ENCODE assay signal across 8 cellular contexts in genomic region chr6:26016326-26017275, GRCh38. TPM values are rescaled to one million over a fixed set of nuclear protein-coding genes. Genes with fewer than 3 reads are reported as not detected.
A peak's percentile ranks its signal among the peaks of the same experiment; 100 is the strongest.
DNase-seq lines count a peak whose midpoint lies in the region; ATAC-seq and TF ChIP-seq lines count a peak whose summit lies in the region.

No MANE protein-coding gene starts in this region.

- peak in 1 of 2 donors; percentile 76 for TF ChIP-seq POLR2A in thyroid gland (IDR thresholded peaks at IDR 0.05)

- TF ChIP-seq CTCF in left lung (IDR thresholded peaks at IDR 0.05) (no peak), thyroid gland (IDR thresholded peaks at IDR 0.05) (no peak)

- H3K9me3 Mint-ChIP-seq in activated CD4-positive, alpha-beta T cell treated with anti-CD3 and anti-CD28 coated beads, Interleukin-2, amount 10 ng/mL, durations not matched to agents 24 days and 14 days, result no peaks in the 10 kb centered on the region
- H3K9me3 Mint-ChIP-seq in central memory CD8-positive, alpha-beta T cell, result no peaks in the 10 kb centered on the region

- H3K4me1 Mint-ChIP-seq in activated CD4-positive, alpha-beta T cell treated with anti-CD3 and anti-CD28 coated beads, Interleukin-2, amount 10 ng/mL, durations not matched to agents 24 days and 14 days, result peaks cover 13% of the 10 kb centered on the region
- H3K4me1 Mint-ChIP-seq in central memory CD8-positive, alpha-beta T cell, result peaks cover 8% of the 10 kb centered on the region

- H3K4me1 ChIP-seq in left lung (no peaks in the 10 kb centered on the region), thyroid gland (peaks cover 0 to 11% of the 10 kb centered on the region in 2 donors)

- H3K4me3 Mint-ChIP-seq in activated CD4-positive, alpha-beta T cell treated with anti-CD3 and anti-CD28 coated beads, Interleukin-2, amount 10 ng/mL, durations not matched to agents 24 days and 14 days, result peak overlapping the region; percentile 86
- H3K4me3 Mint-ChIP-seq in central memory CD8-positive, alpha-beta T cell, result peak overlapping the region; percentile 51

- DNase-seq in activated CD4-positive, alpha-beta T cell treated with anti-CD3 and anti-CD28 coated beads, Interleukin-2, amount 10 ng/mL, durations not matched to agents 24 days and 14 days, result no peak
- DNase-seq in activated CD4-positive, alpha-beta T cell treated with anti-CD3 and anti-CD28 coated beads for 48 hours, result no peak
- no peak for DNase-seq in central memory CD8-positive, alpha-beta T cell (ENCODE audit: low spot score in 2 of 2)
- DNase-seq in left lung (peak; percentile 50 to 76), thyroid gland (peak; percentile 77 to 83)

- H3K36me3 ChIP-seq in left lung (no peaks in the 10 kb centered on the region), thyroid gland (no peaks in the 10 kb centered on the region)

- H3K9me3 ChIP-seq in left lung (no peaks in the 10 kb centered on the region), thyroid gland (no peaks in the 10 kb centered on the region)

- 21 to 25% methylated on average over 33 of the region's 33 CpGs for WGBS in thyroid gland, 2 donors

- ATAC-seq in central memory CD8-positive, alpha-beta T cell (replicated peaks; ENCODE audit: extremely low read depth, poor library complexity, severe bottlenecking), result no peak
- ATAC-seq in left lung (no peak), HG02970 (IDR thresholded peaks at IDR 0.05; ENCODE audit: low FRiP score, unreplicated experiment) (no peak), HG02973 (IDR thresholded peaks at IDR 0.05; ENCODE audit: unreplicated experiment) (no peak)
- ATAC-seq in activated CD4-positive, CD25-positive, alpha-beta regulatory T cell treated with anti-CD3 and anti-CD28 coated beads, Interleukin-2, amount 50 U/mL, for 24 hours, result no peak

- H3K27me3 Mint-ChIP-seq in activated CD4-positive, alpha-beta T cell treated with anti-CD3 and anti-CD28 coated beads, Interleukin-2, amount 10 ng/mL, durations not matched to agents 24 days and 14 days, result no peaks in the 10 kb centered on the region
- H3K27me3 Mint-ChIP-seq in central memory CD8-positive, alpha-beta T cell, result no peaks in the 10 kb centered on the region

- H3K27ac Mint-ChIP-seq in activated CD4-positive, alpha-beta T cell treated with anti-CD3 and anti-CD28 coated beads, Interleukin-2, amount 10 ng/mL, durations not matched to agents 24 days and 14 days, result peak overlapping the region; percentile 96
- no peak overlapping the region for H3K27ac Mint-ChIP-seq in central memory CD8-positive, alpha-beta T cell (ENCODE audit: low read depth)

- intact Hi-C loops in activated CD4-positive, alpha-beta T cell treated with anti-CD3 and anti-CD28 coated beads, Interleukin-2, amount 10 ng/mL, durations not matched to agents 24 days and 14 days (cut with micrococcal nuclease), result loop anchor here (1.0 kb wide), 2 partner anchors 24 to 54 kb away; partner anchors contain the start of gene TRIM38
- intact Hi-C loops in left lung (cut with DNase I) (no loop called here), thyroid gland (cut with DNase I) (no loop called here)

- H3K4me3 ChIP-seq in left lung (no peak overlapping the region), thyroid gland (replicated peaks in 1 of 3) (peak overlapping the region in 2 of 3 donors; percentile 7 to 35)

- H3K27ac ChIP-seq in left lung (peak overlapping the region in 1 of 2 donors; percentile 64), thyroid gland (peak overlapping the region; percentile 63 to 83 (median 75))

- no peaks in the 10 kb centered on the region for H3K27me3 ChIP-seq in left lung
- no peaks in the 10 kb centered on the region for H3K27me3 ChIP-seq in thyroid gland

- peaks cover 1% of the 10 kb centered on the region for H3K36me3 Mint-ChIP-seq in activated CD4-positive, alpha-beta T cell treated with anti-CD3 and anti-CD28 coated beads, Interleukin-2, amount 10 ng/mL, durations not matched to agents 24 days and 14 days (ENCODE audit: low read depth)
- peaks cover 29% of the 10 kb centered on the region for H3K36me3 Mint-ChIP-seq in central memory CD8-positive, alpha-beta T cell (ENCODE audit: insufficient read depth)

RNA-seq across cellular contexts. Expression of gene TRIM38, which starts 54.0 kb away (rescaled TPM):
- 23.0 and 24.5 TPM in 2 replicates for total RNA-seq in activated CD4-positive, alpha-beta T cell treated with anti-CD3 and anti-CD28 coated beads, Interleukin-2, amount 10 ng/mL, durations not matched to agents 24 days and 14 days
- total RNA-seq in left lung, result 10 to 100 TPM; 13.1 to 15.9 TPM
- total RNA-seq in thyroid gland, result 10 to 100 TPM; 11.5 to 14.0 (median 12.4) TPM

Comparison
In these comparisons a context has a peak if more than half of its experiments do, and no peak if none do; other contexts are left out.
1. DNase-seq: peak in left lung (2 of 2) and thyroid gland (2 of 2); none in activated CD4-positive, alpha-beta T cell treated with anti-CD3 and anti-CD28 coated beads, Interleukin-2, amount 10 ng/mL, durations not matched to agents 24 days and 14 days (single experiment), activated CD4-positive, alpha-beta T cell treated with anti-CD3 and anti-CD28 coated beads for 48 hours (single experiment) and central memory CD8-positive, alpha-beta T cell (0 of 2).
2. H3K4me3 ChIP-seq: peak in thyroid gland (2 of 3); none in left lung (0 of 2).